In the genomic region with DNA sequence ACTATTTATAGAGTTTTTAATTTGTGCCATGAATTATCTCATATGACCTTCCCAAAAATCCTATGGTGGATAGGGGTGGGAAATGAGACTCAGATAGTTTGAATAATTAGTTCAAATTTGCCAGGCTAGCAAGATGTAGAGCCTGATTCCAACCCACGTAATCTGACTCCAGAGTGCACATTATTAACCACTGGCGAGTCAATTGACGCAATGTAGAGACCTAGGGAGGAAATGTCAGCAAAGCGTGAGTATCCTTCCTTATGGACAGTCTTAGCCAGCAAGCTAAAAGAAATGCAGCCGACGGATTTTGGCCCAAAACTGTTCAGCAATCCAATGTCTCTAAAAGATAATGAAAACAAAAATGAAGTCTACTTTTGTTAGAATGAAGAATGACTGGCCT, we compare ENCODE assay signal across 19 cellular contexts.
DNase-seq lines count a peak whose midpoint lies in the region; FAIRE-seq and TF ChIP-seq lines count a peak whose summit lies in the region.
"Had no signal": no experiment of that assay in that cellular context is flagged by ENCODE, and none has a peak within 500 bp of the region (broad histone marks: within the 10 kb centered on the region; RNA-seq: fewer than 3 reads in every experiment).

No MANE protein-coding gene starts in this region.

- H3K36me3 ChIP-seq in CD4-positive, alpha-beta memory T cell (ENCODE audit: insufficient read depth, low read length), result no peaks in the 10 kb centered on the region
- H3K36me3 ChIP-seq: upper lobe of right lung had no signal

- TF ChIP-seq CTCF in 22Rv1 (IDR thresholded peaks at IDR 0.05) (no peak), fibroblast of mammary gland (conservative IDR thresholded peaks at IDR 0.05; ENCODE audit: control insufficient read depth, insufficient read depth, low read depth, low read length) (no peak)

- DNase-seq in H54 (ENCODE audit: insufficient read length, low spot score) (no peak), SHP77 treated with DMSO at 0.1 percent for 48 hours (lab: John Stamatoyannopoulos, UW) (peak; percentile 85), fibroblast of mammary gland (ENCODE audit: low read depth) (peak; percentile 49), GOT3 (lab: John Stamatoyannopoulos, UW) (no peak), NCI-H526 treated with DMSO at 0.1 percent for 48 hours (lab: John Stamatoyannopoulos, UW) (no peak), DMS114 treated with DMSO at 0.1 percent for 48 hours (lab: John Stamatoyannopoulos, UW; ENCODE audit: unreplicated experiment) (no peak)
- no peak for DNase-seq in CD4-positive, alpha-beta memory T cell
- DNase-seq: activated B cell treated with CpG ODN at 0.5 μM for 24 hours; islet precursor cell; NCI-H1048; NCI-H446; small intestine; stimulated activated naive CD4-positive, alpha-beta T cell treated with Interleukin-2 at 50 U/mL for 16 hours; T-helper 1 cell; upper lobe of right lung had no signal

- peaks cover 14 to 18% (median 18%) of the 10 kb centered on the region in 4 donors for H3K4me1 Mint-ChIP-seq in CD4-positive, alpha-beta memory T cell
- H3K4me1 Mint-ChIP-seq: B cell had no signal

- H3K4me1 ChIP-seq in CD4-positive, alpha-beta memory T cell (ENCODE audit: insufficient read depth, low read length), result peaks cover 19% of the 10 kb centered on the region

- H3K27me3 ChIP-seq in CD4-positive, alpha-beta memory T cell (ENCODE audit: insufficient read depth, low read length), result no peaks in the 10 kb centered on the region
- H3K27me3 ChIP-seq: upper lobe of right lung had no signal

- H3K4me3 ChIP-seq in fibroblast of mammary gland (ENCODE audit: control insufficient read depth, low read depth, low read length), result no peak overlapping the region
- no peak overlapping the region for H3K4me3 ChIP-seq in CD4-positive, alpha-beta memory T cell (ENCODE audit: low read length in 2 of 2)
- H3K4me3 ChIP-seq: upper lobe of right lung had no signal

- intact Hi-C loops in CD4-positive, alpha-beta memory T cell (cut with micrococcal nuclease), result no loop called here

- no peaks in the 10 kb centered on the region for H3K9me3 Mint-ChIP-seq in CD4-positive, alpha-beta memory T cell
- H3K9me3 Mint-ChIP-seq: activated B cell treated with CpG ODN at 0.5 μM for 24 hours; activated naive CD4-positive, alpha-beta T cell treated with anti-CD3 and anti-CD28 coated beads, Interleukin-2, amount 50 U/mL, for 24 hours had no signal

- no peak for TF ChIP-seq POLR2A in H54 (IDR thresholded peaks at IDR 0.05; ENCODE audit: low read depth, low read length)

- POLR2A ChIA-PET in CD4-positive, alpha-beta memory T cell (lab: Charles Lee; ENCODE audit: partially characterized antibody), result no interaction called here

- no peaks in the 10 kb centered on the region for H3K27me3 Mint-ChIP-seq in CD4-positive, alpha-beta memory T cell
- H3K27me3 Mint-ChIP-seq: activated B cell treated with CpG ODN at 0.5 μM for 24 hours; activated naive CD4-positive, alpha-beta T cell treated with anti-CD3 and anti-CD28 coated beads, Interleukin-2, amount 50 U/mL, for 24 hours; B cell had no signal

- H3K4me3 Mint-ChIP-seq in CD4-positive, alpha-beta memory T cell, result no peak overlapping the region
- H3K4me3 Mint-ChIP-seq: activated B cell treated with CpG ODN at 0.5 μM for 24 hours; activated naive CD4-positive, alpha-beta T cell treated with anti-CD3 and anti-CD28 coated beads, Interleukin-2, amount 50 U/mL, for 24 hours; B cell had no signal

- H3K36me3 Mint-ChIP-seq in CD4-positive, alpha-beta memory T cell, result no peaks in the 10 kb centered on the region
- H3K36me3 Mint-ChIP-seq: activated naive CD4-positive, alpha-beta T cell treated with anti-CD3 and anti-CD28 coated beads, Interleukin-2, amount 50 U/mL, for 24 hours had no signal

- H3K27ac ChIP-seq in 22Rv1, result peak overlapping the region; percentile 59
- H3K27ac ChIP-seq in CD4-positive, alpha-beta memory T cell (ENCODE audit: low read depth, low read length), result no peak overlapping the region
- H3K27ac ChIP-seq: upper lobe of right lung had no signal

- H3K9me3 ChIP-seq in CD4-positive, alpha-beta memory T cell (ENCODE audit: control insufficient read depth in 1 of 2, low read length in 2 of 2), result no peaks in the 10 kb centered on the region
- H3K9me3 ChIP-seq: upper lobe of right lung had no signal

- CTCF ChIA-PET in CD4-positive, alpha-beta memory T cell (lab: Charles Lee; ENCODE audit: partially characterized antibody), result interaction anchor here (0.8 kb wide), 1 partner anchor 17 kb away, joined by 3 read pairs; no protein-coding TSS in a partner anchor

- peak; percentile 45 for FAIRE-seq in H54 (lab: Jason Lieb, UNC)
- FAIRE-seq: endometrium, small intestine had no signal

- H3K27ac Mint-ChIP-seq in CD4-positive, alpha-beta memory T cell, result no peak overlapping the region
- H3K27ac Mint-ChIP-seq: activated B cell treated with CpG ODN at 0.5 μM for 24 hours; activated naive CD4-positive, alpha-beta T cell treated with anti-CD3 and anti-CD28 coated beads, Interleukin-2, amount 50 U/mL, for 24 hours; B cell had no signal

Comparison
In these comparisons a context has a peak if more than half of its experiments do, and no peak if none do; other contexts are left out.
1. DNase-seq: peak in SHP77 treated with DMSO at 0.1 percent for 48 hours (single experiment) and fibroblast of mammary gland (single experiment); none in H54 (single experiment), GOT3 (single experiment), NCI-H526 treated with DMSO at 0.1 percent for 48 hours (single experiment), DMS114 treated with DMSO at 0.1 percent for 48 hours (single experiment) and CD4-positive, alpha-beta memory T cell (0 of 5).